ENCODE assay signal across 18 cellular contexts in the genomic region with DNA sequence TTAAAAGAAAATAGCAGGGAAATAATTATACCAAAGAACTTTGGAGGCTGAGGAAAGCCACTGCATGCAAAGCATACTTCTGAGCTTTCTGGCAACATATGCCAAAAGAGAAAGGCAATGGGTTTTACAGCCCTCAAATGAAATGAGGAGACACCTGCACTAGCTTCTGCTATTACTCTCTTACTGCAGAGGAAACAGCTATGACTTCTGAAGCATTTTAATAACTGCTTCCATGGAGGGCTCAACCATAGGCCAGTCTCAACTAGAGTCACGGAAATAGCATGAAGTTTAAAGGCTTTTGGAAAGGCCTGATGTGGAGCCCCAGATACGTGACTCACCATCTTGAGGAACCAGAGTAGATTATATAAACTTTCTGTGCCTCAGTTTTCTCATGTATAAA.
DNase-seq lines count a peak whose midpoint lies in the region; ATAC-seq and TF ChIP-seq lines count a peak whose summit lies in the region.
"Had no signal": no experiment of that assay in that cellular context is flagged by ENCODE, and none has a peak within 500 bp of the region (broad histone marks: within the 10 kb centered on the region; RNA-seq: fewer than 3 reads in every experiment).

No MANE protein-coding gene starts in this region.

- peaks cover 96% of the 10 kb centered on the region for H3K36me3 Mint-ChIP-seq in activated T-cell treated with anti-CD3 and anti-CD28 coated beads, Interleukin-2, amount 50 U/mL, for 24 hours (ENCODE audit: low read depth)
- H3K36me3 Mint-ChIP-seq in activated T-helper 1 cell treated with anti-CD3 and anti-CD28 coated beads, Interleukin-12 subunit alpha, Interleukin-12 subunit beta, Interleukin-2, Interleukin-4 antibody, amounts not matched to agents 30 ng/mL and 10 ng/mL and 1 ng/mL, durations not matched to agents 14 hours and 24 hours and 36 hours (ENCODE audit: low read depth), result peaks cover 75% of the 10 kb centered on the region
- H3K36me3 Mint-ChIP-seq in CD8-positive, alpha-beta memory T cell, result peaks cover 0 to 48% (median 22%) of the 10 kb centered on the region in 3 donors

- DNase-seq in activated T-cell treated with anti-CD3 and anti-CD28 coated beads, Interleukin-2, amount 50 U/mL, for 24 hours, result no peak
- DNase-seq in activated T-cell treated with anti-CD3 and anti-CD28 coated beads, Interleukin-2, amount 50 U/mL, for 1 hour, result no peak
- no peak for DNase-seq in activated T-helper 1 cell treated with anti-CD3 and anti-CD28 coated beads, Interleukin-12 subunit alpha, Interleukin-12 subunit beta, Interleukin-2, Interleukin-4 antibody, amounts not matched to agents 30 ng/mL and 10 ng/mL and 1 ng/mL, durations not matched to agents 14 hours and 24 hours and 36 hours (ENCODE audit: low spot score)
- DNase-seq in stimulated activated naive CD8-positive, alpha-beta T cell treated with anti-CD3 and anti-CD28 coated beads, Interleukin-15, Interleukin-2, amounts not matched to agents 100 U/mL and 50 U/mL, for 24 hours, result no peak
- no peak for DNase-seq in CD8-positive, alpha-beta memory T cell
- DNase-seq in D341Med (ENCODE audit: low spot score), result no peak
- DNase-seq: Caco-2; central memory CD4-positive, alpha-beta T cell; foreskin keratinocyte; GDM1; NCI-H226; tibial artery had no signal

- POLR2A ChIA-PET in CD8-positive, alpha-beta memory T cell (lab: Charles Lee), result no interaction called here

- H3K4me1 ChIP-seq in CD8-positive, alpha-beta memory T cell (ENCODE audit: insufficient read depth, low read length), result peaks cover 47% of the 10 kb centered on the region
- H3K4me1 ChIP-seq: Caco-2, foreskin keratinocyte, HAP-1, tibial artery had no signal

- H3K4me3 ChIP-seq in CD8-positive, alpha-beta memory T cell (ENCODE audit: low read length), result no peak overlapping the region
- H3K4me3 ChIP-seq: HAP-1, K562, right atrium auricular region, tibial artery had no signal

- H3K27ac Mint-ChIP-seq in activated T-cell treated with anti-CD3 and anti-CD28 coated beads, Interleukin-2, amount 50 U/mL, for 24 hours, result peak overlapping the region; percentile 86
- peak overlapping the region; percentile 84 for H3K27ac Mint-ChIP-seq in activated T-helper 1 cell treated with anti-CD3 and anti-CD28 coated beads, Interleukin-12 subunit alpha, Interleukin-12 subunit beta, Interleukin-2, Interleukin-4 antibody, amounts not matched to agents 30 ng/mL and 10 ng/mL and 1 ng/mL, durations not matched to agents 14 hours and 24 hours and 36 hours
- peak overlapping the region in 4 of 8 donors; percentile 12 to 48 (median 30) for H3K27ac Mint-ChIP-seq in CD8-positive, alpha-beta memory T cell

- peaks cover 14% of the 10 kb centered on the region for H3K9me3 Mint-ChIP-seq in activated T-cell treated with anti-CD3 and anti-CD28 coated beads, Interleukin-2, amount 50 U/mL, for 24 hours
- H3K9me3 Mint-ChIP-seq in activated T-helper 1 cell treated with anti-CD3 and anti-CD28 coated beads, Interleukin-12 subunit alpha, Interleukin-12 subunit beta, Interleukin-2, Interleukin-4 antibody, amounts not matched to agents 30 ng/mL and 10 ng/mL and 1 ng/mL, durations not matched to agents 14 hours and 24 hours and 36 hours, result peaks cover 19% of the 10 kb centered on the region
- H3K9me3 Mint-ChIP-seq in CD8-positive, alpha-beta memory T cell, result no peaks in the 10 kb centered on the region

- H3K4me3 Mint-ChIP-seq in activated T-cell treated with anti-CD3 and anti-CD28 coated beads, Interleukin-2, amount 50 U/mL, for 24 hours, result no peak overlapping the region
- no peak overlapping the region for H3K4me3 Mint-ChIP-seq in activated T-helper 1 cell treated with anti-CD3 and anti-CD28 coated beads, Interleukin-12 subunit alpha, Interleukin-12 subunit beta, Interleukin-2, Interleukin-4 antibody, amounts not matched to agents 30 ng/mL and 10 ng/mL and 1 ng/mL, durations not matched to agents 14 hours and 24 hours and 36 hours
- no peak overlapping the region for H3K4me3 Mint-ChIP-seq in CD8-positive, alpha-beta memory T cell
- H3K4me3 Mint-ChIP-seq: neural crest cell had no signal

- intact Hi-C loops in activated T-helper 1 cell treated with anti-CD3 and anti-CD28 coated beads, Interleukin-12 subunit alpha, Interleukin-12 subunit beta, Interleukin-2, Interleukin-4 antibody, amounts not matched to agents 30 ng/mL and 10 ng/mL and 1 ng/mL, durations not matched to agents 14 hours and 24 hours and 36 hours (cut with micrococcal nuclease), result loop anchor here (1.0 to 10.0 kb wide), 7 partner anchors 9 to 465 kb away; partner anchors contain the start of gene OXNAD1

- no peaks in the 10 kb centered on the region for H3K36me3 ChIP-seq in CD8-positive, alpha-beta memory T cell (ENCODE audit: insufficient read depth, low read length)
- H3K36me3 ChIP-seq: HAP-1, right atrium auricular region had no signal

- H3K9me3 ChIP-seq in CD8-positive, alpha-beta memory T cell (ENCODE audit: low read length), result no peaks in the 10 kb centered on the region
- H3K9me3 ChIP-seq: Caco-2, HAP-1, right atrium auricular region, tibial artery had no signal

- no peak overlapping the region for H3K27ac ChIP-seq in CD8-positive, alpha-beta memory T cell (ENCODE audit: low read depth, low read length)
- H3K27ac ChIP-seq: right atrium auricular region, tibial artery had no signal

- H3K27me3 ChIP-seq in CD8-positive, alpha-beta memory T cell (ENCODE audit: insufficient read depth, low read length, poor library complexity, severe bottlenecking), result no peaks in the 10 kb centered on the region
- H3K27me3 ChIP-seq: foreskin keratinocyte, right atrium auricular region, tibial artery had no signal

- no peaks in the 10 kb centered on the region for H3K27me3 Mint-ChIP-seq in activated T-cell treated with anti-CD3 and anti-CD28 coated beads, Interleukin-2, amount 50 U/mL, for 24 hours
- H3K27me3 Mint-ChIP-seq in activated T-helper 1 cell treated with anti-CD3 and anti-CD28 coated beads, Interleukin-12 subunit alpha, Interleukin-12 subunit beta, Interleukin-2, Interleukin-4 antibody, amounts not matched to agents 30 ng/mL and 10 ng/mL and 1 ng/mL, durations not matched to agents 14 hours and 24 hours and 36 hours (ENCODE audit: insufficient read depth), result no peaks in the 10 kb centered on the region
- H3K27me3 Mint-ChIP-seq in CD8-positive, alpha-beta memory T cell, result no peaks in the 10 kb centered on the region

- peak; percentile 27 for ATAC-seq in GM21576 (IDR thresholded peaks at IDR 0.05; ENCODE audit: unreplicated experiment)
- peak; percentile 45 for ATAC-seq in stimulated activated naive CD8-positive, alpha-beta T cell treated with anti-CD3 and anti-CD28 coated beads, Interleukin-15, Interleukin-2, amounts not matched to agents 100 U/mL and 50 U/mL, for 24 hours
- ATAC-seq in SK-N-SH treated with all-trans-retinoic acid at 6 μM for 48 hours, result no peak
- ATAC-seq: foreskin keratinocyte, K562 had no signal

- peaks cover 93% of the 10 kb centered on the region for H3K4me1 Mint-ChIP-seq in activated T-cell treated with anti-CD3 and anti-CD28 coated beads, Interleukin-2, amount 50 U/mL, for 24 hours (ENCODE audit: low read depth)
- H3K4me1 Mint-ChIP-seq in activated T-helper 1 cell treated with anti-CD3 and anti-CD28 coated beads, Interleukin-12 subunit alpha, Interleukin-12 subunit beta, Interleukin-2, Interleukin-4 antibody, amounts not matched to agents 30 ng/mL and 10 ng/mL and 1 ng/mL, durations not matched to agents 14 hours and 24 hours and 36 hours (ENCODE audit: low read depth), result peaks cover 88% of the 10 kb centered on the region
- H3K4me1 Mint-ChIP-seq in CD8-positive, alpha-beta memory T cell, result peaks cover 72 to 89% (median 85%) of the 10 kb centered on the region in 3 donors
- H3K4me1 Mint-ChIP-seq: neural crest cell had no signal

- CTCF ChIA-PET in CD8-positive, alpha-beta memory T cell (lab: Charles Lee), result interaction anchor here (0.6 kb wide), 1 partner anchor 66 kb away, joined by 3 read pairs; no protein-coding TSS in a partner anchor

TF ChIP-seq in SK-N-SH treated with all-trans-retinoic acid at 6 μM for 48 hours, 23 proteins besides CTCF, POLR2A, EP300 and RAD21 (continues in another document):
- TF ChIP-seq ZFP3 (CRISPR knock-in tag; IDR thresholded peaks at IDR 0.05) (no peak), TOX (CRISPR knock-in tag; IDR thresholded peaks at IDR 0.05; ENCODE audit: borderline replicate concordance) (no peak), TSHZ2 (CRISPR knock-in tag; IDR thresholded peaks at IDR 0.05) (no peak), BACH2 (CRISPR knock-in tag; IDR thresholded peaks at IDR 0.05; ENCODE audit: borderline replicate concordance) (no peak), PPARA (CRISPR knock-in tag; IDR thresholded peaks at IDR 0.05; ENCODE audit: borderline replicate concordance) (no peak)
